Comparison of ENCODE assay signal across 30 cellular contexts in genomic region chr13:98613591-98613990, GRCh38.
"Had no signal": no experiment of that assay in that cellular context is flagged by ENCODE, and none has a peak within 500 bp of the region (broad histone marks: within the 10 kb centered on the region; RNA-seq: fewer than 3 reads in every experiment).

No MANE protein-coding gene starts in this region.

- H3K4me3 Mint-ChIP-seq: immature natural killer cell; mesothelial cell of epicardium; naive B cell; natural killer cell; nephron progenitor cell; neural progenitor cell; stimulated activated naive B cell treated with anti-CD40 and anti-IgM and Interleukin-4, amounts not matched to agents 10 μg/mL and 1 μg/mL and 100 μg/mL, for 72 hours; stimulated activated naive CD8-positive, alpha-beta T cell treated with anti-CD3 and anti-CD28 coated beads, Interleukin-15, Interleukin-2, amounts not matched to agents 100 ng/mL and 50 ng/mL, for 24 hours had no signal

- H3K4me3 ChIP-seq: left lung, lower lobe of right lung, neural progenitor cell, ovary, prostate gland, skin epidermis, suprapubic skin, thoracic aorta, tibial artery, upper lobe of right lung had no signal

- H2AFZ ChIP-seq: neural progenitor cell had no signal

- H3K9me3 ChIP-seq: left lung, lower lobe of right lung, neutrophil, ovary, prostate gland, suprapubic skin, thoracic aorta, tibial artery, upper lobe of right lung had no signal

- H3K4me1 ChIP-seq: left lung, lower lobe of right lung, neural progenitor cell, prostate gland, tibial artery, upper lobe of right lung had no signal

- H3K27ac ChIP-seq: left lung, lower lobe of right lung, neural progenitor cell, neutrophil, ovary, prostate gland, suprapubic skin, thoracic aorta, tibial artery, upper lobe of right lung had no signal

- H3K27ac Mint-ChIP-seq: immature natural killer cell; mesothelial cell of epicardium; natural killer cell; nephron progenitor cell; stimulated activated naive B cell treated with anti-CD40 and anti-IgM and Interleukin-4, amounts not matched to agents 10 μg/mL and 1 μg/mL and 100 μg/mL, for 72 hours; stimulated activated naive CD8-positive, alpha-beta T cell treated with anti-CD3 and anti-CD28 coated beads, Interleukin-15, Interleukin-2, amounts not matched to agents 100 ng/mL and 50 ng/mL, for 24 hours had no signal

- H3K4me1 Mint-ChIP-seq: immature natural killer cell, mesothelial cell of epicardium, natural killer cell, nephron progenitor cell had no signal

- H3K4me2 ChIP-seq: neural progenitor cell had no signal

- DNase-seq: hypothalamus; immature natural killer cell; kidney; left colon; left lung; lower lobe of right lung; mesendoderm; naive B cell; natural killer cell; nephron progenitor cell; occipital lobe; ovary; retina; right cardiac atrium; stimulated activated CD4-positive, alpha-beta T cell treated with anti-CD3 and anti-CD28 coated beads, Interleukin-12 subunit alpha, Interleukin-12 subunit beta, amount 100 ng/mL, for 4 hours; stimulated activated CD4-positive, alpha-beta T cell treated with anti-CD3 and anti-CD28 coated beads, Interleukin-15, amount 100 ng/mL, for 24 hours; stimulated activated CD4-positive, alpha-beta T cell treated with anti-CD3 and anti-CD28 coated beads, Interleukin-2, amount 100 ng/mL, for 24 hours; stimulated activated CD4-positive, alpha-beta T cell treated with anti-CD3 and anti-CD28 coated beads, Interleukin-4, amount 100 ng/mL, for 1 hour; stimulated activated naive B cell treated with anti-CD40 and anti-IgM and Interleukin-4, amounts not matched to agents 10 μg/mL and 1 μg/mL and 100 μg/mL, for 72 hours; tibial artery; trophoblast cell; upper lobe of right lung had no signal

- H3K36me3 ChIP-seq: left lung, lower lobe of right lung, neural progenitor cell, neutrophil, ovary, prostate gland, suprapubic skin, thoracic aorta, tibial artery, upper lobe of right lung had no signal

- H3K27me3 ChIP-seq: left lung, neural progenitor cell, ovary, suprapubic skin, tibial artery, upper lobe of right lung had no signal

- H3K9me3 Mint-ChIP-seq: immature natural killer cell; mesothelial cell of epicardium; naive B cell; natural killer cell; nephron progenitor cell; neural progenitor cell; stimulated activated naive B cell treated with anti-CD40 and anti-IgM and Interleukin-4, amounts not matched to agents 10 μg/mL and 1 μg/mL and 100 μg/mL, for 72 hours; stimulated activated naive CD8-positive, alpha-beta T cell treated with anti-CD3 and anti-CD28 coated beads, Interleukin-15, Interleukin-2, amounts not matched to agents 100 ng/mL and 50 ng/mL, for 24 hours had no signal

- H3K36me3 Mint-ChIP-seq: immature natural killer cell; mesothelial cell of epicardium; naive B cell; natural killer cell; neural progenitor cell; stimulated activated naive B cell treated with anti-CD40 and anti-IgM and Interleukin-4, amounts not matched to agents 10 μg/mL and 1 μg/mL and 100 μg/mL, for 72 hours had no signal

- H3K9ac ChIP-seq: neural progenitor cell had no signal
